ENCODE assay signal across 7 cellular contexts in the genomic region with DNA sequence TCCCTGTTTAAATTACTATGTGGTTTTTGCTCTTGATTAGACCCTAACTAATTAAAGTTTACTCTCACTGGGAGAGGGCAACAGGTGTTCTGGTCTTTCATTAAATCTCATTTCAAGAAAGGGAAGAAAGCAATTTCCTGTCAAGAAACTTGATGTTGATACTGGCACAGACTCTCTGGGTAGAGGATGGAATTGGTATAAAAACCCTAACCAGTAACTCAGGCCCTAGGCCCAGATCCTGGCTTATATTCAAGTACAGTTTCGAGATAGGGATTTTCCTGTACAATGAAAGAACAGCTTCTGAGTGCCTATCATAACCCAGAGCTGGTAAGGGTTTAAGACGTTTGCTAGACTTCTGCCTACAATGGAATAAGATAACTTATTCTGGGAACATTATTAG.
A peak's percentile ranks its signal among the peaks of the same experiment; 100 is the strongest.
DNase-seq lines count a peak whose midpoint lies in the region; ATAC-seq and TF ChIP-seq lines count a peak whose summit lies in the region.

No MANE protein-coding gene starts in this region.

- no peaks in the 10 kb centered on the region for H3K27me3 Mint-ChIP-seq in activated B cell treated with CpG ODN at 0.5 μM for 24 hours

- H3K4me1 Mint-ChIP-seq in activated B cell treated with CpG ODN at 0.5 μM for 24 hours: peaks cover 35% of the 10 kb centered on the region

- no peak for TF ChIP-seq CTCF in activated B cell treated with CpG ODN at 0.5 μM for 24 hours (IDR thresholded peaks at IDR 0.05)

- POLR2A ChIA-PET in activated B cell treated with CpG ODN at 0.5 μM for 24 hours (lab: Charles Lee): interaction anchor here (1.8 kb wide), 1 partner anchor 39 kb away, joined by 6 read pairs; no protein-coding TSS in a partner anchor

- H3K36me3 Mint-ChIP-seq in activated B cell treated with CpG ODN at 0.5 μM for 24 hours (ENCODE audit: low read depth): peaks cover 24% of the 10 kb centered on the region

- peak overlapping the region; percentile 82 for H3K27ac Mint-ChIP-seq in activated B cell treated with CpG ODN at 0.5 μM for 24 hours

- H3K4me3 Mint-ChIP-seq in activated B cell treated with CpG ODN at 0.5 μM for 24 hours: peak overlapping the region; percentile 37

- ATAC-seq in GM19452 (IDR thresholded peaks at IDR 0.05; ENCODE audit: unreplicated experiment): peak; percentile 31
- ATAC-seq in HG02970 (IDR thresholded peaks at IDR 0.05; ENCODE audit: low FRiP score, unreplicated experiment): peak; percentile 31
- ATAC-seq in activated B cell treated with CpG ODN at 0.5 μM for 24 hours (ENCODE audit: low read depth): no peak
- peak; percentile 6 for ATAC-seq in stimulated activated naive CD8-positive, alpha-beta T cell treated with anti-CD3 and anti-CD28 coated beads, Interleukin-15, Interleukin-2, amounts not matched to agents 100 U/mL and 50 U/mL, for 24 hours

- peaks cover 13% of the 10 kb centered on the region for H3K9me3 Mint-ChIP-seq in activated B cell treated with CpG ODN at 0.5 μM for 24 hours

- DNase-seq in activated B cell treated with CpG ODN at 0.5 μM for 24 hours (no peak), HK-2 (ENCODE audit: unreplicated experiment) (no peak), NCI-H748 treated with DMSO at 0.1 percent for 48 hours (lab: John Stamatoyannopoulos, UW) (no peak), UCSD-AML1 (lab: John Stamatoyannopoulos, UW; ENCODE audit: unreplicated experiment) (no peak)
- no peak for DNase-seq in stimulated activated naive CD8-positive, alpha-beta T cell treated with anti-CD3 and anti-CD28 coated beads, Interleukin-15, Interleukin-2, amounts not matched to agents 100 U/mL and 50 U/mL, for 24 hours

- intact Hi-C loops in activated B cell treated with CpG ODN at 0.5 μM for 24 hours (cut with micrococcal nuclease): loop anchor here (2.0 kb wide), 2 partner anchors 17 to 47 kb away; no protein-coding TSS in a partner anchor

- CTCF ChIA-PET in activated B cell treated with CpG ODN at 0.5 μM for 24 hours (lab: Charles Lee): interaction anchor here (2.2 kb wide), 1 partner anchor 50 kb away, joined by 9 read pairs; no protein-coding TSS in a partner anchor
